In genomic region chr14:94115068-94115591, GRCh38 we compare ENCODE assay signal across 9 cellular contexts. TPM values are rescaled to one million over a fixed set of nuclear protein-coding genes. Genes with fewer than 3 reads are reported as not detected.
A peak's percentile ranks its signal among the peaks of the same experiment; 100 is the strongest.
DNase-seq lines count a peak whose midpoint lies in the region; ATAC-seq and TF ChIP-seq lines count a peak whose summit lies in the region.
"Had no signal": no experiment of that assay in that cellular context is flagged by ENCODE, and none has a peak within 500 bp of the region (broad histone marks: within the 10 kb centered on the region; RNA-seq: fewer than 3 reads in every experiment).

No MANE protein-coding gene starts in this region.

- intact Hi-C loops in heart left ventricle (cut with DNase I) = no loop called here
- intact Hi-C loops in thyroid gland (cut with DNase I) = no loop called here
- intact Hi-C loops in CD14-positive monocyte (cut with micrococcal nuclease) = no loop called here

- H3K27ac ChIP-seq in heart left ventricle = peak overlapping the region in 11 of 12 donors; percentile 24 to 96 (median 84)
- peak overlapping the region in 2 of 3 donors; percentile 49 to 70 for H3K27ac ChIP-seq in thyroid gland
- H3K27ac ChIP-seq: 22Rv1 had no signal

- TF ChIP-seq POLR2A in heart left ventricle (IDR thresholded peaks at IDR 0.05) (no peak), thyroid gland (IDR thresholded peaks at IDR 0.05) (no peak)

- peaks cover 12% of the 10 kb centered on the region for H3K4me1 Mint-ChIP-seq in CD14-positive monocyte

- no peak overlapping the region for H3K27ac Mint-ChIP-seq in CD14-positive monocyte

- peak; percentile 19 to 59 (median 50) for ATAC-seq in heart left ventricle

- WGBS in heart left ventricle, 4 donors = 23 to 39% (median 28%) methylated on average over 4 of the region's 4 CpGs
- 42 to 43% methylated on average over 4 of the region's 4 CpGs for WGBS in thyroid gland, 2 donors

- peaks cover 0 to 7% (median 0%) of the 10 kb centered on the region in 9 donors for H3K36me3 ChIP-seq in heart left ventricle
- H3K36me3 ChIP-seq in thyroid gland = no peaks in the 10 kb centered on the region

- H3K4me3 ChIP-seq in heart left ventricle = peak overlapping the region in 6 of 12 donors; percentile 6 to 81 (median 22)
- no peak overlapping the region for H3K4me3 ChIP-seq in thyroid gland (replicated peaks in 1 of 3)
- H3K4me3 ChIP-seq: skin epidermis had no signal

- H3K27me3 ChIP-seq in heart left ventricle = no peaks in the 10 kb centered on the region
- no peaks in the 10 kb centered on the region for H3K27me3 ChIP-seq in thyroid gland

- no peaks in the 10 kb centered on the region for H3K36me3 Mint-ChIP-seq in CD14-positive monocyte

- H3K9me3 Mint-ChIP-seq in CD14-positive monocyte = peaks cover 7 to 14% (median 9%) of the 10 kb centered on the region in 7 donors

- H3K27me3 Mint-ChIP-seq in CD14-positive monocyte (ENCODE audit: low read depth in 3 of 3) = peaks cover 11 to 25% (median 12%) of the 10 kb centered on the region in 3 donors

- TF ChIP-seq CTCF in heart left ventricle (IDR thresholded peaks at IDR 0.05) (no peak), thyroid gland (IDR thresholded peaks at IDR 0.05) (no peak), CD14-positive monocyte (IDR thresholded peaks at IDR 0.05) (no peak)

- peak overlapping the region in 1 of 2 donors; percentile 66 for H3K4me3 Mint-ChIP-seq in CD14-positive monocyte

- H3K4me1 ChIP-seq in heart left ventricle = peaks cover 0 to 46% (median 31%) of the 10 kb centered on the region in 12 donors
- peaks cover 0 to 14% of the 10 kb centered on the region in 2 donors for H3K4me1 ChIP-seq in thyroid gland

- H3K9me3 ChIP-seq in heart left ventricle = peaks cover 0 to 14% (median 3%) of the 10 kb centered on the region in 12 donors
- no peaks in the 10 kb centered on the region for H3K9me3 ChIP-seq in thyroid gland

- DNase-seq in DMS 273 (lab: John Stamatoyannopoulos, UW; ENCODE audit: unreplicated experiment) (peak; percentile 73), DMS 273 treated with DMSO at 0.1 percent for 48 hours (lab: John Stamatoyannopoulos, UW) (no peak), heart left ventricle (peak in 1 of 5 donors; percentile 44), thyroid gland (no peak), CD14-positive monocyte (ENCODE audit: low spot score) (no peak)
- DNase-seq in activated CD4-positive, CD25-positive, alpha-beta regulatory T cell (lab: John Stamatoyannopoulos, UW) = no peak
- DNase-seq: trophoblast cell had no signal

RNA-seq across cellular contexts. Expression of gene IFI27, which starts 4.6 kb away (rescaled TPM):
- total RNA-seq in heart left ventricle = 100 to 1,000 TPM; 135 to 458 (median 177) TPM
- 100 to 1,000 TPM; 446 to 469 TPM for polyA plus RNA-seq in heart left ventricle
- 100 to 1,000 TPM in 2 of 4 donors, 10 to 100 TPM in 2; 40.8 to 111 (median 81.3) TPM for total RNA-seq in thyroid gland
- 1 to 10 TPM; 3.3 to 3.9 TPM for polyA plus RNA-seq in CD14-positive monocyte

RNA-seq across cellular contexts. Expression of gene IFI27L2, which starts 14.3 kb away (rescaled TPM):
- total RNA-seq in heart left ventricle (100 to 1,000 TPM in 1 of 9 donors, 10 to 100 TPM in 8; 44.8 to 102 (median 61.4) TPM), thyroid gland (10 to 100 TPM in 2 of 4 donors, 1 to 10 TPM in 2; 7.8 to 97.8 (median 23.1) TPM)
- polyA plus RNA-seq in heart left ventricle (10 to 100 TPM; 68.9 to 71.3 TPM), CD14-positive monocyte (100 to 1,000 TPM in 1 of 2 donors, 10 to 100 TPM in 1; 96.1 to 156 TPM)

RNA-seq across cellular contexts. Expression of gene IFI27L1, which starts 34.0 kb away (rescaled TPM):
- total RNA-seq in heart left ventricle (10 to 100 TPM in 7 of 9 donors, 1 to 10 TPM in 2; 8.9 to 30.8 (median 16.0) TPM), thyroid gland (10 to 100 TPM in 2 of 4 donors, 1 to 10 TPM in 2; 3.4 to 21.3 (median 10.2) TPM)
- polyA plus RNA-seq in heart left ventricle (10 to 100 TPM; 19.4 to 45.0 TPM), CD14-positive monocyte (1 to 10 TPM; 2.1 to 2.2 TPM)

RNA-seq across cellular contexts. Expression of gene DDX24, which starts 34.1 kb away (rescaled TPM):
- total RNA-seq in heart left ventricle (100 to 1,000 TPM; 161 to 268 (median 209) TPM), thyroid gland (100 to 1,000 TPM; 139 to 209 (median 193) TPM)
- polyA plus RNA-seq in heart left ventricle (100 to 1,000 TPM; 113 to 123 TPM), CD14-positive monocyte (10 to 100 TPM; 51.2 to 53.8 TPM)

RNA-seq across cellular contexts. Expression of gene PPP4R4, which starts 59.0 kb away (rescaled TPM):
- total RNA-seq in heart left ventricle (1 to 10 TPM in 1 of 9 donors, under 1 TPM in 3, not detected in 5; 0.06 to 1.0 (median 0.66) TPM), thyroid gland (10 to 100 TPM in 1 of 4 donors, 1 to 10 TPM in 1, under 1 TPM in 2; 0.45 to 16.2 (median 0.92) TPM)
- polyA plus RNA-seq in heart left ventricle (under 1 TPM in 1 of 2 donors, not detected in 1; 0.40 TPM), CD14-positive monocyte (under 1 TPM in 1 of 2 donors, not detected in 1; 0.08 TPM)
